ENCODE assay signal across 35 cellular contexts in the genomic region with DNA sequence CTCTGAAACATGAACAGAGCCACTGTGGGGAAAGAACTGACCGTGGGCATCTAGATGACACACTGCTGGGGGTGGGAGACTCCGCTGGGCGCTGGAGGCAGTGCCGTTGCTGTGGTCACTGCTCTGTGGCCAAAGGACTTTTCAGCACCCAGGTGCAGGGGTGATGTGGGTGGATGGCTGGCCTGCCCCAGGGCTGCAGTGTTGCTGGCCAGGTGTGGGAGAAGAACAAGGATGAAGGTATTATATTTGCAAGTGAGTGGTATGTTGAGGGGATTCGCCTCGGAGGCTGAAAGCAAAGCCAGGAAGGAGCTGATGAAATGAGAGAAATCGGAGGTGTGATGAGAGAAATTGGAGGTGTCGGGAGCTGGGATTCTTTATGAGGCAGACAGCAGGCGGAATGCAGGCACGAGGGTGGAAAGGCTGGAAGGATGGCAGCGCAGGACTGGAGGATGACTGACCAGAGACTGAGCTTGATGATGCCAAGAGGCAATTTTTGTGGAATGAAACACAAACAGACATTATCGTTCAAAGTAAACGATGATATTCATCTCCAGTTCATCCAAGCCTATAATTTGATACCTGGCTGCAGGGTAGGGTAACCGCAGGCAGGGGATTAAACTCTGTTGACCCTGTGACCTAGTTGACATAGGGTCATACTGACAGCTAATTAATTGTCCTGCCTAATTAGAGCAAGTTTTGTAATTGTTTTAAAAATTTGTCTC. TPM values are rescaled to one million over a fixed set of nuclear protein-coding genes. Genes with fewer than 3 reads are reported as not detected.
DNase-seq lines count a peak whose midpoint lies in the region; ATAC-seq and TF ChIP-seq lines count a peak whose summit lies in the region.
"Had no signal": no experiment of that assay in that cellular context is flagged by ENCODE, and none has a peak within 500 bp of the region (broad histone marks: within the 10 kb centered on the region; RNA-seq: fewer than 3 reads in every experiment).

No MANE protein-coding gene starts in this region.

- H3K4me1 ChIP-seq in PC-3 (ENCODE audit: insufficient read depth, low read length) (no peaks in the 10 kb centered on the region), tibial artery (no peaks in the 10 kb centered on the region), hepatocyte (ENCODE audit: insufficient read depth) (no peaks in the 10 kb centered on the region)
- H3K4me1 ChIP-seq: adrenal gland had no signal

- no peak overlapping the region for H3K4me3 Mint-ChIP-seq in activated CD8-positive, alpha-beta memory T cell treated with anti-CD3 and anti-CD28 coated beads, Interleukin-2, amount 10 ng/mL, durations not matched to agents 7 days and 5 days
- H3K4me3 Mint-ChIP-seq: activated T-cell treated with anti-CD3 and anti-CD28 coated beads, Interleukin-2, amount 50 U/mL, for 24 hours; central memory CD8-positive, alpha-beta T cell; nephron had no signal

- POLR2A ChIA-PET in PC-3 (lab: Charles Lee; ENCODE audit: unreplicated experiment): no interaction called here

- no peak overlapping the region for H3K27ac Mint-ChIP-seq in activated CD8-positive, alpha-beta memory T cell treated with anti-CD3 and anti-CD28 coated beads, Interleukin-2, amount 10 ng/mL, durations not matched to agents 7 days and 5 days
- H3K27ac Mint-ChIP-seq: activated T-cell treated with anti-CD3 and anti-CD28 coated beads, Interleukin-2, amount 50 U/mL, for 24 hours had no signal

- H3K4me3 ChIP-seq in PC-3 (ENCODE audit: low read length) (no peak overlapping the region), tibial artery (no peak overlapping the region), hepatocyte (no peak overlapping the region)
- H3K4me3 ChIP-seq: adrenal gland, BLaER1, GM12878, ovary, skin epidermis, testis had no signal

- peak; percentile 23 for DNase-seq in NCI-H69 (lab: John Stamatoyannopoulos, UW)
- DNase-seq in PC-3: peak; percentile 12
- peak; percentile 73 for DNase-seq in mesenteric fat pad (ENCODE audit: low spot score)
- DNase-seq in tibial artery: peak; percentile 2 to 48
- DNase-seq in hepatocyte (ENCODE audit: low spot score): no peak
- DNase-seq in activated CD8-positive, alpha-beta memory T cell treated with anti-CD3 and anti-CD28 coated beads, Interleukin-2, amount 10 ng/mL, durations not matched to agents 7 days and 5 days: no peak
- DNase-seq: activated CD4-positive, alpha-beta T cell treated with anti-CD3 and anti-CD28 coated beads, Interleukin-2, amount 50 U/mL, for 1 hour; dermis blood vessel endothelial cell; DMS153; KBM-7; kidney; NCI-H1105 treated with DMSO at 0.1 percent for 48 hours; NCI-H2029 treated with DMSO at 0.1 percent for 48 hours; NCI-H2227 treated with DMSO at 0.1 percent for 48 hours; ovary; stimulated activated naive CD8-positive, alpha-beta T cell treated with anti-CD3 and anti-CD28 coated beads, Interleukin-15, Interleukin-2, amounts not matched to agents 100 U/mL and 50 U/mL, for 24 hours; SW 1271; T1000 had no signal

- H2AFZ ChIP-seq in PC-3 (ENCODE audit: low read length): no peak overlapping the region
- H2AFZ ChIP-seq in hepatocyte: no peak overlapping the region

- no peak overlapping the region for H3K27ac ChIP-seq in PC-3 (ENCODE audit: low read length)
- no peak overlapping the region for H3K27ac ChIP-seq in tibial artery
- H3K27ac ChIP-seq in hepatocyte: no peak overlapping the region
- H3K27ac ChIP-seq: adrenal gland, BLaER1, ovary, skin epidermis, testis had no signal

- H3K79me2 ChIP-seq in PC-3 (ENCODE audit: low read length): no peaks in the 10 kb centered on the region
- no peaks in the 10 kb centered on the region for H3K79me2 ChIP-seq in hepatocyte

- H3K36me3 ChIP-seq in PC-3 (ENCODE audit: low read depth, low read length): no peaks in the 10 kb centered on the region
- H3K36me3 ChIP-seq in tibial artery: no peaks in the 10 kb centered on the region
- H3K36me3 ChIP-seq in hepatocyte (replicated peaks; ENCODE audit: insufficient read depth, low read depth): no peaks in the 10 kb centered on the region
- H3K36me3 ChIP-seq: adrenal gland, BLaER1, ovary had no signal

- no peak overlapping the region for H3K9ac ChIP-seq in PC-3 (ENCODE audit: low read length)
- H3K9ac ChIP-seq: BLaER1 had no signal

- CTCF ChIA-PET in PC-3 (lab: Charles Lee): no interaction called here
- CTCF ChIA-PET in activated CD8-positive, alpha-beta memory T cell treated with anti-CD3 and anti-CD28 coated beads, Interleukin-2, amount 10 ng/mL, durations not matched to agents 7 days and 5 days (lab: Charles Lee): interaction anchor here (1.9 to 12.2 kb wide), 5 partner anchors 62 to 250 kb away, joined by 6 to 346 read pairs (median 9); partner anchors contain the start of genes FXYD2 and IL10RA

- H3K9me2 ChIP-seq in PC-3 (replicated peaks; ENCODE audit: low read length): no peaks in the 10 kb centered on the region
- no peaks in the 10 kb centered on the region for H3K9me2 ChIP-seq in hepatocyte (replicated peaks; ENCODE audit: insufficient read depth)

- no peaks in the 10 kb centered on the region for H4K20me1 ChIP-seq in PC-3 (ENCODE audit: low read length)
- no peaks in the 10 kb centered on the region for H4K20me1 ChIP-seq in hepatocyte (ENCODE audit: insufficient read depth, poor library complexity, severe bottlenecking)
- H4K20me1 ChIP-seq: BLaER1 had no signal

- WGBS in hepatocyte (ENCODE audit: low lambda C conversion rate, missing lambda C conversion rate): 75% methylated on average over 14 of the region's 14 CpGs

- peaks cover 12% of the 10 kb centered on the region for H3K27me3 Mint-ChIP-seq in activated CD8-positive, alpha-beta memory T cell treated with anti-CD3 and anti-CD28 coated beads, Interleukin-2, amount 10 ng/mL, durations not matched to agents 7 days and 5 days
- H3K27me3 Mint-ChIP-seq: activated T-cell treated with anti-CD3 and anti-CD28 coated beads, Interleukin-2, amount 50 U/mL, for 24 hours; central memory CD8-positive, alpha-beta T cell had no signal

- H3K4me1 Mint-ChIP-seq in activated CD8-positive, alpha-beta memory T cell treated with anti-CD3 and anti-CD28 coated beads, Interleukin-2, amount 10 ng/mL, durations not matched to agents 7 days and 5 days: peaks cover 30% of the 10 kb centered on the region

- TF ChIP-seq CTCF in PC-3 (conservative IDR thresholded peaks at IDR 0.05; ENCODE audit: low read depth, low read length) (no peak), tibial artery (IDR thresholded peaks at IDR 0.05) (no peak), hepatocyte (IDR thresholded peaks at IDR 0.05; ENCODE audit: poor library complexity) (no peak)

- H3F3A ChIP-seq in PC-3 (ENCODE audit: low read length, unreplicated experiment): no peaks in the 10 kb centered on the region

- ATAC-seq in PC-3: no peak
- ATAC-seq in GM19452 (IDR thresholded peaks at IDR 0.05; ENCODE audit: unreplicated experiment): no peak
- ATAC-seq in activated CD8-positive, alpha-beta memory T cell treated with anti-CD3 and anti-CD28 coated beads, Interleukin-2, amount 10 ng/mL, durations not matched to agents 7 days and 5 days: no peak
- ATAC-seq: esophagus mucosa; GM12878; stimulated activated naive CD8-positive, alpha-beta T cell treated with anti-CD3 and anti-CD28 coated beads, Interleukin-15, Interleukin-2, amounts not matched to agents 100 U/mL and 50 U/mL, for 24 hours had no signal

- H3K4me2 ChIP-seq in PC-3 (ENCODE audit: low read length): no peak overlapping the region
- H3K4me2 ChIP-seq in hepatocyte: no peak overlapping the region
- H3K4me2 ChIP-seq: BLaER1 had no signal

- no peaks in the 10 kb centered on the region for H3K36me3 Mint-ChIP-seq in activated CD8-positive, alpha-beta memory T cell treated with anti-CD3 and anti-CD28 coated beads, Interleukin-2, amount 10 ng/mL, durations not matched to agents 7 days and 5 days

- intact Hi-C loops in PC-3 (cut with micrococcal nuclease): loop anchor here (10.0 kb wide), 1 partner anchor 103 kb away; no protein-coding TSS in a partner anchor
- intact Hi-C loops in tibial artery (cut with DNase I; ENCODE audit: low total_unique reads): no loop called here

- no peaks in the 10 kb centered on the region for H3K9me3 ChIP-seq in PC-3 (ENCODE audit: low read length)
- H3K9me3 ChIP-seq in tibial artery: no peaks in the 10 kb centered on the region
- H3K9me3 ChIP-seq in hepatocyte (ENCODE audit: low read depth): no peaks in the 10 kb centered on the region
- H3K9me3 ChIP-seq: adrenal gland, BLaER1, ovary, testis had no signal

- no peaks in the 10 kb centered on the region for H3K9me3 Mint-ChIP-seq in activated CD8-positive, alpha-beta memory T cell treated with anti-CD3 and anti-CD28 coated beads, Interleukin-2, amount 10 ng/mL, durations not matched to agents 7 days and 5 days (ENCODE audit: low read depth)
- H3K9me3 Mint-ChIP-seq: activated T-cell treated with anti-CD3 and anti-CD28 coated beads, Interleukin-2, amount 50 U/mL, for 24 hours; central memory CD8-positive, alpha-beta T cell; nephron had no signal

- peaks cover 69% of the 10 kb centered on the region for H3K27me3 ChIP-seq in PC-3 (ENCODE audit: low read length)
- H3K27me3 ChIP-seq in tibial artery: no peaks in the 10 kb centered on the region
- H3K27me3 ChIP-seq in hepatocyte: no peaks in the 10 kb centered on the region
- H3K27me3 ChIP-seq: adrenal gland, BLaER1, ovary, testis had no signal

- no TSS peak for BruUV-seq in PC-3 (replicated peaks; lab: Mats Ljungman, UMichigan)

RNA-seq across cellular contexts. Expression of gene TMPRSS4, which starts 19.3 kb away (rescaled TPM):
- total RNA-seq in PC-3 (2014; rRNA removed) (1.5 and 1.7 TPM in 2 replicates), mesenteric fat pad (not detected), hepatocyte (10.9 and 12.9 TPM in 2 replicates)
- 12.1 and 16.2 TPM in 2 replicates for polyA plus RNA-seq in hepatocyte
- under 1 TPM; 0.12 to 0.76 TPM for total RNA-seq in activated CD8-positive, alpha-beta memory T cell treated with anti-CD3 and anti-CD28 coated beads, Interleukin-2, amount 10 ng/mL, durations not matched to agents 7 days and 5 days
- total RNA-seq: dermis blood vessel endothelial cell, fibroblast of villous mesenchyme, H4, lung microvascular endothelial cell, MCF 10A, RPMI7951 had no signal
- polyA plus RNA-seq: ovary had no signal

RNA-seq across cellular contexts. Expression of gene SMIM35, which starts 29.2 kb away (rescaled TPM):
- total RNA-seq in PC-3 (2014; rRNA removed) (not detected in 2 replicates), mesenteric fat pad (not detected), hepatocyte (0.03 TPM in 1 of 2 replicates, not detected in the other)
- polyA plus RNA-seq in hepatocyte: not detected in 2 replicates
- 1 to 10 TPM; 3.2 to 4.0 TPM for total RNA-seq in activated CD8-positive, alpha-beta memory T cell treated with anti-CD3 and anti-CD28 coated beads, Interleukin-2, amount 10 ng/mL, durations not matched to agents 7 days and 5 days
- total RNA-seq: dermis blood vessel endothelial cell, esophagus mucosa, fibroblast of villous mesenchyme, GM12878, H4, kidney, lung microvascular endothelial cell, MCF 10A, mucosa of gallbladder, ovary, renal cortical epithelial cell, RPMI7951 had no signal

Comparison
In these comparisons a context has a peak if more than half of its experiments do, and no peak if none do; other contexts are left out.
1. DNase-seq: peak in NCI-H69 (single experiment), PC-3 (single experiment), mesenteric fat pad (single experiment) and tibial artery (2 of 2); none in hepatocyte (single experiment) and activated CD8-positive, alpha-beta memory T cell treated with anti-CD3 and anti-CD28 coated beads, Interleukin-2, amount 10 ng/mL, durations not matched to agents 7 days and 5 days (single experiment).